ENCODE assay signal across 14 cellular contexts in genomic region chr10:15789793-15790525, GRCh38.
DNase-seq lines count a peak whose midpoint lies in the region; ATAC-seq and TF ChIP-seq lines count a peak whose summit lies in the region.
"Had no signal": no experiment of that assay in that cellular context is flagged by ENCODE, and none has a peak within 500 bp of the region (broad histone marks: within the 10 kb centered on the region; RNA-seq: fewer than 3 reads in every experiment).

No MANE protein-coding gene starts in this region.

- no peak for ATAC-seq in CD8-positive, alpha-beta T cell

- WGBS in endodermal cell (ENCODE audit: insufficient coverage in 1 of 2, insufficient read length in 1 of 2), 2 experiments = 89% methylated on average over 1 of the region's 1 CpG; no CpG with 5 or more reads in 1 of the 2 experiments

- no peak overlapping the region for H3K4me3 Mint-ChIP-seq in CD8-positive, alpha-beta T cell
- no peak overlapping the region for H3K4me3 Mint-ChIP-seq in endodermal cell

- H3K27ac ChIP-seq in CD8-positive, alpha-beta T cell (ENCODE audit: low read depth, low read length) = no peak overlapping the region
- H3K27ac ChIP-seq in endodermal cell (ENCODE audit: low read depth, low read length) = no peak overlapping the region

- no peak overlapping the region for H3K4me3 ChIP-seq in fibroblast of mammary gland (ENCODE audit: control insufficient read depth, low read depth, low read length)
- no peak overlapping the region for H3K4me3 ChIP-seq in skeletal muscle cell (ENCODE audit: low read depth, low read length)
- no peak overlapping the region for H3K4me3 ChIP-seq in CD8-positive, alpha-beta T cell (ENCODE audit: low read depth, low read length)
- H3K4me3 ChIP-seq in endodermal cell (ENCODE audit: low read length) = no peak overlapping the region
- H3K4me3 ChIP-seq: ovary had no signal

- no peaks in the 10 kb centered on the region for H3K9me3 ChIP-seq in CD8-positive, alpha-beta T cell (ENCODE audit: low read length)
- no peaks in the 10 kb centered on the region for H3K9me3 ChIP-seq in endodermal cell (ENCODE audit: control insufficient read depth, low read length)
- H3K9me3 ChIP-seq: ovary had no signal

- H3K27ac Mint-ChIP-seq in CD8-positive, alpha-beta T cell = no peak overlapping the region
- H3K27ac Mint-ChIP-seq in endodermal cell = no peak overlapping the region

- peaks cover 79% of the 10 kb centered on the region for H3K36me3 Mint-ChIP-seq in CD8-positive, alpha-beta T cell
- H3K36me3 Mint-ChIP-seq in endodermal cell (ENCODE audit: low read depth) = peaks cover 12% of the 10 kb centered on the region

- CTCF ChIA-PET in CD8-positive, alpha-beta T cell (lab: Charles Lee) = no interaction called here

- H3K9ac ChIP-seq in endodermal cell (ENCODE audit: extremely low read depth, low read length, poor library complexity, severe bottlenecking) = no peak overlapping the region

- no peaks in the 10 kb centered on the region for H3K27me3 Mint-ChIP-seq in CD8-positive, alpha-beta T cell (ENCODE audit: low read depth)
- H3K27me3 Mint-ChIP-seq in endodermal cell (ENCODE audit: insufficient read depth) = no peaks in the 10 kb centered on the region

- H3K36me3 ChIP-seq in CD8-positive, alpha-beta T cell (ENCODE audit: insufficient read depth, low read length) = peaks cover 20% of the 10 kb centered on the region
- peaks cover 31% of the 10 kb centered on the region for H3K36me3 ChIP-seq in endodermal cell (ENCODE audit: control insufficient read depth, insufficient read depth, low read length)
- H3K36me3 ChIP-seq: ovary had no signal

- no peak for TF ChIP-seq CTCF in fibroblast of mammary gland (conservative IDR thresholded peaks at IDR 0.05; ENCODE audit: control insufficient read depth, insufficient read depth, low read depth, low read length)
- TF ChIP-seq CTCF in CD8-positive, alpha-beta T cell (IDR thresholded peaks at IDR 0.05) = no peak
- no peak for TF ChIP-seq CTCF in endodermal cell (conservative IDR thresholded peaks at IDR 0.05)

- no peaks in the 10 kb centered on the region for H3K27me3 ChIP-seq in CD8-positive, alpha-beta T cell (ENCODE audit: insufficient read depth, low read length)
- H3K27me3 ChIP-seq in endodermal cell (ENCODE audit: control insufficient read depth, insufficient read depth, low read length, poor library complexity, severe bottlenecking) = no peaks in the 10 kb centered on the region
- H3K27me3 ChIP-seq: ovary had no signal

- H3K4me1 ChIP-seq in CD8-positive, alpha-beta T cell (ENCODE audit: insufficient read depth, low read length) = no peaks in the 10 kb centered on the region
- H3K4me1 ChIP-seq in endodermal cell (ENCODE audit: control insufficient read depth, insufficient read depth, low read length) = peaks cover 5% of the 10 kb centered on the region

- no peaks in the 10 kb centered on the region for H3K9me3 Mint-ChIP-seq in CD8-positive, alpha-beta T cell
- H3K9me3 Mint-ChIP-seq in endodermal cell = no peaks in the 10 kb centered on the region

- intact Hi-C loops in CD8-positive, alpha-beta T cell (cut with DNase I, micrococcal nuclease) = no loop called here

- peak; percentile 76 for DNase-seq in EL
- peak; percentile 22 for DNase-seq in OCI-M1 (lab: John Stamatoyannopoulos, UW)
- DNase-seq in fibroblast of mammary gland (ENCODE audit: low read depth) = peak; percentile 96
- peak; percentile 82 for DNase-seq in skeletal muscle cell (ENCODE audit: low read depth)
- DNase-seq in NCI-H1694 treated with DMSO at 0.1 percent for 48 hours (lab: John Stamatoyannopoulos, UW) = no peak
- no peak for DNase-seq in effector CD4-positive, alpha-beta T cell
- DNase-seq in CD8-positive, alpha-beta T cell = no peak
- no peak for DNase-seq in endodermal cell
- DNase-seq: amniotic stem cell; kidney glomerular epithelial cell; NCI-H1417 treated with DMSO at 0.1 percent for 48 hours; NK-92 treated with Interleukin-12 subunit alpha and Interleukin-12 subunit beta, amount 100 ng/mL, for 24 hours; substantia nigra had no signal

- POLR2A ChIA-PET in CD8-positive, alpha-beta T cell (lab: Charles Lee) = no interaction called here

- no peaks in the 10 kb centered on the region for H3K4me1 Mint-ChIP-seq in CD8-positive, alpha-beta T cell (ENCODE audit: low read depth)
- H3K4me1 Mint-ChIP-seq in endodermal cell = peaks cover 26% of the 10 kb centered on the region

Comparison
In these comparisons a context has a peak if more than half of its experiments do, and no peak if none do; other contexts are left out.
1. DNase-seq: peak in EL (single experiment), OCI-M1 (single experiment), fibroblast of mammary gland (single experiment) and skeletal muscle cell (single experiment); none in NCI-H1694 treated with DMSO at 0.1 percent for 48 hours (single experiment), effector CD4-positive, alpha-beta T cell (single experiment), CD8-positive, alpha-beta T cell (0 of 7) and endodermal cell (single experiment).